In genomic region chr20:51388227-51388626, GRCh38 we compare ENCODE assay signal across 12 cellular contexts.
DNase-seq lines count a peak whose midpoint lies in the region; ATAC-seq and TF ChIP-seq lines count a peak whose summit lies in the region.
"Had no signal": no experiment of that assay in that cellular context is flagged by ENCODE, and none has a peak within 500 bp of the region (broad histone marks: within the 10 kb centered on the region; RNA-seq: fewer than 3 reads in every experiment).

No MANE protein-coding gene starts in this region.

- H3K27me3 Mint-ChIP-seq in activated T-helper 1 cell treated with anti-CD3 and anti-CD28 coated beads, Interleukin-12 subunit alpha, Interleukin-12 subunit beta, Interleukin-2, Interleukin-4 antibody, amounts not matched to agents 30 ng/mL and 10 ng/mL and 1 ng/mL, durations not matched to agents 14 hours and 24 hours and 36 hours (ENCODE audit: insufficient read depth) = no peaks in the 10 kb centered on the region
- H3K27me3 Mint-ChIP-seq in immature natural killer cell (ENCODE audit: low read depth in 3 of 3) = peaks cover 0 to 30% (median 22%) of the 10 kb centered on the region in 3 donors

- no peaks in the 10 kb centered on the region for H3K27me3 ChIP-seq in BJ (ENCODE audit: control insufficient read depth, insufficient read depth, low read length)

- POLR2A ChIA-PET in BJ (lab: Charles Lee) = no interaction called here

- no peaks in the 10 kb centered on the region for H3K36me3 ChIP-seq in BJ (ENCODE audit: control insufficient read depth, insufficient read depth, low read length)
- H3K36me3 ChIP-seq: thoracic aorta had no signal

- intact Hi-C loops in activated T-helper 1 cell treated with anti-CD3 and anti-CD28 coated beads, Interleukin-12 subunit alpha, Interleukin-12 subunit beta, Interleukin-2, Interleukin-4 antibody, amounts not matched to agents 30 ng/mL and 10 ng/mL and 1 ng/mL, durations not matched to agents 14 hours and 24 hours and 36 hours (cut with micrococcal nuclease) = loop anchor here (1.0 to 5.0 kb wide), 7 partner anchors 12 to 329 kb away; no protein-coding TSS in a partner anchor

- peak overlapping the region; percentile 63 for H3K27ac Mint-ChIP-seq in activated T-helper 1 cell treated with anti-CD3 and anti-CD28 coated beads, Interleukin-12 subunit alpha, Interleukin-12 subunit beta, Interleukin-2, Interleukin-4 antibody, amounts not matched to agents 30 ng/mL and 10 ng/mL and 1 ng/mL, durations not matched to agents 14 hours and 24 hours and 36 hours
- peak overlapping the region in 5 of 6 donors; percentile 39 to 83 (median 71) for H3K27ac Mint-ChIP-seq in immature natural killer cell
- H3K27ac Mint-ChIP-seq: nephron progenitor cell had no signal

- ATAC-seq in HG03135 (IDR thresholded peaks at IDR 0.05; ENCODE audit: unreplicated experiment) = no peak
- ATAC-seq: left cardiac atrium had no signal

- CTCF ChIA-PET in BJ (lab: Yijun Ruan, JAX) = interaction anchor here (1.1 to 5.8 kb wide), 4 partner anchors 145 to 208 kb away, joined by 3 to 84 read pairs (median 24); no protein-coding TSS in a partner anchor

- H3K4me3 Mint-ChIP-seq in activated T-helper 1 cell treated with anti-CD3 and anti-CD28 coated beads, Interleukin-12 subunit alpha, Interleukin-12 subunit beta, Interleukin-2, Interleukin-4 antibody, amounts not matched to agents 30 ng/mL and 10 ng/mL and 1 ng/mL, durations not matched to agents 14 hours and 24 hours and 36 hours = peak overlapping the region; percentile 59
- peak overlapping the region in 3 of 5 donors; percentile 21 to 41 (median 41) for H3K4me3 Mint-ChIP-seq in immature natural killer cell
- H3K4me3 Mint-ChIP-seq: nephron progenitor cell had no signal

- no peak for TF ChIP-seq CTCF in BJ (IDR thresholded peaks at IDR 0.05; ENCODE audit: insufficient read depth, low read depth, low read length)

- peaks cover 68% of the 10 kb centered on the region for H3K36me3 Mint-ChIP-seq in activated T-helper 1 cell treated with anti-CD3 and anti-CD28 coated beads, Interleukin-12 subunit alpha, Interleukin-12 subunit beta, Interleukin-2, Interleukin-4 antibody, amounts not matched to agents 30 ng/mL and 10 ng/mL and 1 ng/mL, durations not matched to agents 14 hours and 24 hours and 36 hours (ENCODE audit: low read depth)
- peaks cover 21 to 57% (median 21%) of the 10 kb centered on the region in 3 donors for H3K36me3 Mint-ChIP-seq in immature natural killer cell

- DNase-seq in BJ (ENCODE audit: low read depth) (peak; percentile 23), HCEC 1CT (peak; percentile 35), immature natural killer cell (no peak), NOMO-1 treated with DMSO at 0.1 percent for 48 hours (lab: John Stamatoyannopoulos, UW; ENCODE audit: unreplicated experiment) (no peak), NCI-H524 (lab: John Stamatoyannopoulos, UW) (no peak)
- DNase-seq in activated T-helper 1 cell treated with anti-CD3 and anti-CD28 coated beads, Interleukin-12 subunit alpha, Interleukin-12 subunit beta, Interleukin-2, Interleukin-4 antibody, amounts not matched to agents 30 ng/mL and 10 ng/mL and 1 ng/mL, durations not matched to agents 14 hours and 24 hours and 36 hours (ENCODE audit: low spot score) = no peak
- DNase-seq in effector CD8-positive, alpha-beta T cell (lab: John Stamatoyannopoulos, UW) = no peak
- DNase-seq: foreskin melanocyte, left cardiac atrium, nephron progenitor cell had no signal

- peaks cover 91% of the 10 kb centered on the region for H3K4me1 Mint-ChIP-seq in activated T-helper 1 cell treated with anti-CD3 and anti-CD28 coated beads, Interleukin-12 subunit alpha, Interleukin-12 subunit beta, Interleukin-2, Interleukin-4 antibody, amounts not matched to agents 30 ng/mL and 10 ng/mL and 1 ng/mL, durations not matched to agents 14 hours and 24 hours and 36 hours (ENCODE audit: low read depth)
- H3K4me1 Mint-ChIP-seq in immature natural killer cell = peaks cover 82 to 94% of the 10 kb centered on the region in 2 donors

- H3K9me3 Mint-ChIP-seq in activated T-helper 1 cell treated with anti-CD3 and anti-CD28 coated beads, Interleukin-12 subunit alpha, Interleukin-12 subunit beta, Interleukin-2, Interleukin-4 antibody, amounts not matched to agents 30 ng/mL and 10 ng/mL and 1 ng/mL, durations not matched to agents 14 hours and 24 hours and 36 hours = no peaks in the 10 kb centered on the region
- H3K9me3 Mint-ChIP-seq in immature natural killer cell = no peaks in the 10 kb centered on the region
- H3K9me3 Mint-ChIP-seq: nephron progenitor cell had no signal

- H3K4me3 ChIP-seq in BJ (ENCODE audit: low read depth, low read length) = no peak overlapping the region
- H3K4me3 ChIP-seq: thoracic aorta had no signal

Comparison
In these comparisons a context has a peak if more than half of its experiments do, and no peak if none do; other contexts are left out.
1. DNase-seq: peak in BJ (single experiment) and HCEC 1CT (single experiment); none in activated T-helper 1 cell treated with anti-CD3 and anti-CD28 coated beads, Interleukin-12 subunit alpha, Interleukin-12 subunit beta, Interleukin-2, Interleukin-4 antibody, amounts not matched to agents 30 ng/mL and 10 ng/mL and 1 ng/mL, durations not matched to agents 14 hours and 24 hours and 36 hours (single experiment), immature natural killer cell (0 of 3), effector CD8-positive, alpha-beta T cell (single experiment), NOMO-1 treated with DMSO at 0.1 percent for 48 hours (single experiment) and NCI-H524 (0 of 2).